In genomic region chr4:5887361-5888221, GRCh38 we compare ENCODE assay signal across 8 cellular contexts. TPM values are rescaled to one million over a fixed set of nuclear protein-coding genes. Genes with fewer than 3 reads are reported as not detected.
DNase-seq lines count a peak whose midpoint lies in the region; ATAC-seq and TF ChIP-seq lines count a peak whose summit lies in the region.

No MANE protein-coding gene starts in this region.

- peaks cover 8% of the 10 kb centered on the region; the same call in 1 of the 2 replicates for H3K4me1 ChIP-seq in ES-I3 (ENCODE audit: insufficient read depth, low read length)
- no peaks in the 10 kb centered on the region for H3K4me1 ChIP-seq in RWPE2 (ENCODE audit: insufficient read depth, poor library complexity, severe bottlenecking)
- no peaks in the 10 kb centered on the region for H3K4me1 ChIP-seq in right cardiac atrium (ENCODE audit: control insufficient read depth, insufficient read depth, low read length)
- peaks cover 3% of the 10 kb centered on the region for H3K4me1 ChIP-seq in rectal smooth muscle tissue (ENCODE audit: control insufficient read depth, insufficient read depth, low read length)

- DNase-seq in RWPE2 (ENCODE audit: low spot score), result no peak
- DNase-seq in right cardiac atrium, result peak; percentile 16 to 65 (median 64)
- DNase-seq in pons (ENCODE audit: low spot score), result no peak
- DNase-seq in DMS153 (lab: John Stamatoyannopoulos, UW), result no peak

- no peak overlapping the region for H3K4me3 ChIP-seq in RWPE2 (ENCODE audit: severe bottlenecking)
- H3K4me3 ChIP-seq in right cardiac atrium (ENCODE audit: low read length), result peak overlapping the region; percentile 48
- H3K4me3 ChIP-seq in rectal smooth muscle tissue (ENCODE audit: low read length), result peak overlapping the region; percentile 36

- H3K27ac ChIP-seq in RWPE2 (ENCODE audit: poor library complexity, severe bottlenecking), result no peak overlapping the region
- no peak overlapping the region for H3K27ac ChIP-seq in right cardiac atrium (ENCODE audit: low read length)
- H3K27ac ChIP-seq in rectal smooth muscle tissue (ENCODE audit: low read depth, low read length), result no peak overlapping the region

- no peak for TF ChIP-seq CTCF in RWPE2 (IDR thresholded peaks at IDR 0.05; ENCODE audit: poor library complexity, severe bottlenecking)

- H3K9me3 ChIP-seq in ES-I3 (ENCODE audit: control insufficient read depth, insufficient read depth, low read length) (no peaks in the 10 kb centered on the region), RWPE2 (ENCODE audit: severe bottlenecking) (no peaks in the 10 kb centered on the region), right cardiac atrium (ENCODE audit: control insufficient read depth, low read length) (no peaks in the 10 kb centered on the region)

- peak; percentile 31; the same call in 2 of the 3 replicates for ATAC-seq in RWPE2 (ENCODE audit: low read depth)
- ATAC-seq in right cardiac atrium, result peak; percentile 37 to 40
- ATAC-seq in GM19351 (IDR thresholded peaks at IDR 0.05; ENCODE audit: unreplicated experiment), result no peak
- ATAC-seq in HG03025 (IDR thresholded peaks at IDR 0.05; ENCODE audit: low FRiP score, unreplicated experiment), result no peak

- 1% methylated on average over 70 of the region's 70 CpGs for WGBS in right cardiac atrium

- intact Hi-C loops in right cardiac atrium (cut with DNase I), result no loop called here

- H3K27me3 ChIP-seq in RWPE2 (ENCODE audit: insufficient read depth, poor library complexity, severe bottlenecking) (peaks cover 63% of the 10 kb centered on the region), right cardiac atrium (ENCODE audit: control insufficient read depth, insufficient read depth) (no peaks in the 10 kb centered on the region), rectal smooth muscle tissue (ENCODE audit: control insufficient read depth, insufficient read depth, low read length) (peaks cover 34% of the 10 kb centered on the region)

- H3K9ac ChIP-seq in ES-I3 (ENCODE audit: low read depth, low read length), result peak overlapping the region; percentile 75
- no peak overlapping the region for H3K9ac ChIP-seq in rectal smooth muscle tissue (ENCODE audit: low read length)

- H3K36me3 ChIP-seq in ES-I3 (ENCODE audit: insufficient read depth, low read length) (no peaks in the 10 kb centered on the region), RWPE2 (ENCODE audit: low read depth) (no peaks in the 10 kb centered on the region), rectal smooth muscle tissue (ENCODE audit: control insufficient read depth, insufficient read depth, low read length) (no peaks in the 10 kb centered on the region)

RNA-seq across cellular contexts. Expression of gene CRMP1, which starts 5.3 kb away (rescaled TPM):
- 1 to 10 TPM in 1 of 4 donors, under 1 TPM in 3; 0.40 to 1.0 (median 0.71) TPM for total RNA-seq in right cardiac atrium
- polyA plus RNA-seq in right cardiac atrium, result 0.43 TPM

Comparison
In these comparisons a context has a peak if more than half of its experiments do, and no peak if none do; other contexts are left out.
1. ATAC-seq: peak in RWPE2 (single experiment) and right cardiac atrium (2 of 2); none in GM19351 (single experiment) and HG03025 (single experiment).
2. DNase-seq: peak in right cardiac atrium (3 of 3); none in RWPE2 (single experiment), pons (single experiment) and DMS153 (single experiment).